ENCODE assay signal across 16 cellular contexts in genomic region chr11:117883063-117883462, GRCh38. TPM values are rescaled to one million over a fixed set of nuclear protein-coding genes. Genes with fewer than 3 reads are reported as not detected.
DNase-seq lines count a peak whose midpoint lies in the region; ATAC-seq and TF ChIP-seq lines count a peak whose summit lies in the region.
"Had no signal": no experiment of that assay in that cellular context is flagged by ENCODE, and none has a peak within 500 bp of the region (broad histone marks: within the 10 kb centered on the region; RNA-seq: fewer than 3 reads in every experiment).

No MANE protein-coding gene starts in this region.

- peak overlapping the region in 3 of 4 donors; percentile 14 to 68 (median 67) for H3K27ac ChIP-seq in esophagus muscularis mucosa (replicated peaks in 1 of 4)
- H3K27ac ChIP-seq: RWPE1, SJCRH30 had no signal

- peaks cover 20 to 53% (median 34%) of the 10 kb centered on the region in 4 donors for H3K4me1 ChIP-seq in esophagus muscularis mucosa

- H3K4me3 ChIP-seq in esophagus muscularis mucosa: no peak overlapping the region
- H3K4me3 ChIP-seq: SJCRH30 had no signal

- no peak for TF ChIP-seq POLR2A in esophagus muscularis mucosa (IDR thresholded peaks at IDR 0.05; ENCODE audit: low read depth)

- peaks cover 58% of the 10 kb centered on the region for H3K27me3 Mint-ChIP-seq in activated CD8-positive, alpha-beta memory T cell treated with anti-CD3 and anti-CD28 coated beads, Interleukin-2, amount 10 ng/mL, durations not matched to agents 7 days and 5 days
- H3K27me3 Mint-ChIP-seq in osteocyte (ENCODE audit: unreplicated experiment): peaks cover 50% of the 10 kb centered on the region

- H3K9me3 Mint-ChIP-seq in activated CD8-positive, alpha-beta memory T cell treated with anti-CD3 and anti-CD28 coated beads, Interleukin-2, amount 10 ng/mL, durations not matched to agents 7 days and 5 days (ENCODE audit: low read depth): no peaks in the 10 kb centered on the region
- no peaks in the 10 kb centered on the region for H3K9me3 Mint-ChIP-seq in osteocyte (ENCODE audit: unreplicated experiment)

- CTCF ChIA-PET in activated CD8-positive, alpha-beta memory T cell treated with anti-CD3 and anti-CD28 coated beads, Interleukin-2, amount 10 ng/mL, durations not matched to agents 7 days and 5 days (lab: Charles Lee): no interaction called here

- no peak for ATAC-seq in activated CD8-positive, alpha-beta memory T cell treated with anti-CD3 and anti-CD28 coated beads, Interleukin-2, amount 10 ng/mL, durations not matched to agents 7 days and 5 days
- ATAC-seq in HG02840 (IDR thresholded peaks at IDR 0.05; ENCODE audit: low FRiP score, unreplicated experiment) (no peak), HG02970 (IDR thresholded peaks at IDR 0.05; ENCODE audit: low FRiP score, unreplicated experiment) (no peak), GM21423 (IDR thresholded peaks at IDR 0.05; ENCODE audit: unreplicated experiment) (no peak)

- peaks cover 0 to under 1% (median 0%) of the 10 kb centered on the region in 4 donors for H3K27me3 ChIP-seq in esophagus muscularis mucosa
- H3K27me3 ChIP-seq: SJCRH30 had no signal

- DNase-seq in activated CD8-positive, alpha-beta memory T cell treated with anti-CD3 and anti-CD28 coated beads, Interleukin-2, amount 10 ng/mL, durations not matched to agents 7 days and 5 days: peak; percentile 32
- DNase-seq in activated CD8-positive, alpha-beta memory T cell treated with anti-CD3 and anti-CD28 coated beads, Interleukin-2, amount 50 U/mL, for 4 hours: no peak
- DNase-seq in esophagus muscularis mucosa (ENCODE audit: extremely low spot score): no peak
- DNase-seq in osteocyte (ENCODE audit: extremely low spot score, unreplicated experiment): peak; percentile 66
- no peak for DNase-seq in DMS53 treated with DMSO at 0.1 percent for 48 hours (lab: John Stamatoyannopoulos, UW; ENCODE audit: unreplicated experiment)
- DNase-seq: H7; Karpas-422; MM.1S; NCI-H524 treated with DMSO at 0.1 percent for 48 hours; NK-92 treated with Interleukin-12 subunit alpha and Interleukin-12 subunit beta, amount 100 ng/mL, for 24 hours had no signal

- TF ChIP-seq CTCF in esophagus muscularis mucosa (IDR thresholded peaks at IDR 0.05): no peak
- no peak for TF ChIP-seq CTCF in osteocyte (IDR thresholded peaks at IDR 0.05)

- H3K9me3 ChIP-seq in esophagus muscularis mucosa: no peaks in the 10 kb centered on the region
- H3K9me3 ChIP-seq: SJCRH30 had no signal

- intact Hi-C loops in esophagus muscularis mucosa (cut with DNase I): no loop called here

- no peak overlapping the region for H3K27ac Mint-ChIP-seq in activated CD8-positive, alpha-beta memory T cell treated with anti-CD3 and anti-CD28 coated beads, Interleukin-2, amount 10 ng/mL, durations not matched to agents 7 days and 5 days
- H3K27ac Mint-ChIP-seq in osteocyte (ENCODE audit: unreplicated experiment): no peak overlapping the region

- 94% methylated on average over 2 of the region's 3 CpGs for WGBS in esophagus muscularis mucosa

- H3K36me3 ChIP-seq in esophagus muscularis mucosa: no peaks in the 10 kb centered on the region
- H3K36me3 ChIP-seq: SJCRH30 had no signal

- H3K4me1 Mint-ChIP-seq in activated CD8-positive, alpha-beta memory T cell treated with anti-CD3 and anti-CD28 coated beads, Interleukin-2, amount 10 ng/mL, durations not matched to agents 7 days and 5 days: no peaks in the 10 kb centered on the region
- H3K4me1 Mint-ChIP-seq in osteocyte (ENCODE audit: unreplicated experiment): no peaks in the 10 kb centered on the region

- H3K4me3 Mint-ChIP-seq in activated CD8-positive, alpha-beta memory T cell treated with anti-CD3 and anti-CD28 coated beads, Interleukin-2, amount 10 ng/mL, durations not matched to agents 7 days and 5 days: no peak overlapping the region
- H3K4me3 Mint-ChIP-seq in osteocyte (ENCODE audit: unreplicated experiment): no peak overlapping the region

- TF ChIP-seq EP300 in esophagus muscularis mucosa (IDR thresholded peaks at IDR 0.05): no peak

- H3K36me3 Mint-ChIP-seq in activated CD8-positive, alpha-beta memory T cell treated with anti-CD3 and anti-CD28 coated beads, Interleukin-2, amount 10 ng/mL, durations not matched to agents 7 days and 5 days: no peaks in the 10 kb centered on the region
- no peaks in the 10 kb centered on the region for H3K36me3 Mint-ChIP-seq in osteocyte (ENCODE audit: unreplicated experiment)

RNA-seq across cellular contexts. Expression of gene FXYD6, which starts 6.6 kb away (rescaled TPM):
- total RNA-seq in activated CD8-positive, alpha-beta memory T cell treated with anti-CD3 and anti-CD28 coated beads, Interleukin-2, amount 10 ng/mL, durations not matched to agents 7 days and 5 days: under 1 TPM; 0.12 to 0.20 TPM
- total RNA-seq in esophagus muscularis mucosa (100 to 1,000 TPM in 2 of 4 donors, 10 to 100 TPM in 2; 78.9 to 105 (median 91.5) TPM), osteocyte (0.99 and 1.7 TPM in 2 replicates)

RNA-seq across cellular contexts. Expression of gene TMPRSS13, which starts 46.1 kb away (rescaled TPM):
- total RNA-seq in activated CD8-positive, alpha-beta memory T cell treated with anti-CD3 and anti-CD28 coated beads, Interleukin-2, amount 10 ng/mL, durations not matched to agents 7 days and 5 days: 1 to 10 TPM; 1.7 to 2.0 TPM
- total RNA-seq in esophagus muscularis mucosa (not detected), osteocyte (not detected in 2 replicates)
- total RNA-seq: A172, SJCRH30 had no signal

RNA-seq across cellular contexts. Expression of gene FXYD2, which starts 58.5 kb away (rescaled TPM):
- 10 to 100 TPM; 13.1 to 19.0 TPM for total RNA-seq in activated CD8-positive, alpha-beta memory T cell treated with anti-CD3 and anti-CD28 coated beads, Interleukin-2, amount 10 ng/mL, durations not matched to agents 7 days and 5 days
- total RNA-seq in esophagus muscularis mucosa (1 to 10 TPM in 3 of 4 donors, under 1 TPM in 1; 0.52 to 5.8 (median 3.7) TPM), osteocyte (0.91 TPM in 1 of 2 replicates, not detected in the other)
- total RNA-seq: A172 had no signal

Comparison
In these comparisons a context has a peak if more than half of its experiments do, and no peak if none do; other contexts are left out.
1. DNase-seq: peak in activated CD8-positive, alpha-beta memory T cell treated with anti-CD3 and anti-CD28 coated beads, Interleukin-2, amount 10 ng/mL, durations not matched to agents 7 days and 5 days (single experiment) and osteocyte (single experiment); none in activated CD8-positive, alpha-beta memory T cell treated with anti-CD3 and anti-CD28 coated beads, Interleukin-2, amount 50 U/mL, for 4 hours (single experiment), esophagus muscularis mucosa (single experiment) and DMS53 treated with DMSO at 0.1 percent for 48 hours (single experiment).
2. RNA of gene FXYD6, which starts 6.6 kb away (total RNA-seq): 78.9 to 105 TPM in esophagus muscularis mucosa; 0.99 to 1.7 TPM in osteocyte and 0.12 to 0.20 TPM in activated CD8-positive, alpha-beta memory T cell treated with anti-CD3 and anti-CD28 coated beads, Interleukin-2, amount 10 ng/mL, durations not matched to agents 7 days and 5 days; every median in the first group is over 10 times any median in the second.